33 cellular contexts compared by ENCODE assay signal in genomic region chr4:52366625-52367024, GRCh38.
"Had no signal": no experiment of that assay in that cellular context is flagged by ENCODE, and none has a peak within 500 bp of the region (broad histone marks: within the 10 kb centered on the region; RNA-seq: fewer than 3 reads in every experiment).

No MANE protein-coding gene starts in this region.

- DNase-seq: activated CD4-positive, alpha-beta T cell treated with anti-CD3 and anti-CD28 coated beads for 1 hour; activated CD4-positive, alpha-beta T cell treated with anti-CD3 and anti-CD28 coated beads for 4 hours; activated CD4-positive, alpha-beta T cell treated with anti-CD3 and anti-CD28 coated beads, Interleukin-2, amount 10 ng/mL, durations not matched to agents 7 days and 5 days; activated CD4-positive, alpha-beta T cell treated with anti-CD3 and anti-CD28 coated beads, Interleukin-2, amount 50 U/mL, for 4 hours; activated CD8-positive, alpha-beta memory T cell treated with anti-CD3 and anti-CD28 coated beads for 24 hours; activated CD8-positive, alpha-beta T cell treated with anti-CD3 and anti-CD28 coated beads for 36 hours; activated effector memory CD4-positive, alpha-beta T cell treated with Interleukin-2 at 50 U/mL for 16 hours; activated gamma-delta T cell treated with Interleukin-2 at 50 U/mL for 16 hours; activated naive CD4-positive, alpha-beta T cell treated with anti-CD3 and anti-CD28 coated beads for 36 hours; activated naive CD8-positive, alpha-beta T cell treated with anti-CD3 and anti-CD28 coated beads for 36 hours; activated naive CD8-positive, alpha-beta T cell treated with anti-CD3 and anti-CD28 coated beads, Interleukin-2, amount 50 U/mL, for 24 hours; activated T-cell treated with anti-CD3 and anti-CD28 coated beads, Interleukin-2, amount 50 U/mL, for 4 hours; adrenal gland; amygdala; aorta; body of pancreas; caudate nucleus; cortex of kidney; dermis blood vessel endothelial cell; effector CD4-positive, alpha-beta T cell; effector memory CD8-positive, alpha-beta T cell; esophagus squamous epithelium; foreskin fibroblast; head of caudate nucleus; T-helper 2 cell had no signal

- H3K9me3 Mint-ChIP-seq: activated CD4-positive, alpha-beta T cell treated with anti-CD3 and anti-CD28 coated beads, Interleukin-2, amount 10 ng/mL, durations not matched to agents 7 days and 5 days; activated CD8-positive, alpha-beta T cell treated with anti-CD3 and anti-CD28 coated beads for 36 hours; activated naive CD4-positive, alpha-beta T cell treated with anti-CD3 and anti-CD28 coated beads for 36 hours; activated naive CD4-positive, alpha-beta T cell treated with anti-CD3 and anti-CD28 coated beads, Interleukin-2, amount 50 U/mL, for 24 hours; activated naive CD8-positive, alpha-beta T cell treated with anti-CD3 and anti-CD28 coated beads for 36 hours; activated naive CD8-positive, alpha-beta T cell treated with anti-CD3 and anti-CD28 coated beads, Interleukin-2, amount 50 U/mL, for 24 hours; activated T-cell treated with anti-CD3 and anti-CD28 coated beads, Interleukin-2, amount 50 U/mL, for 4 hours; effector memory CD8-positive, alpha-beta T cell; WTC11 had no signal

- H3K36me3 Mint-ChIP-seq: activated naive CD4-positive, alpha-beta T cell treated with anti-CD3 and anti-CD28 coated beads, Interleukin-2, amount 50 U/mL, for 24 hours; activated naive CD8-positive, alpha-beta T cell treated with anti-CD3 and anti-CD28 coated beads for 36 hours; WTC11 had no signal

- H3K27ac ChIP-seq: adrenal gland, body of pancreas, epithelial cell of prostate, esophagus squamous epithelium, VCaP had no signal

- H3K9me3 ChIP-seq: adrenal gland, body of pancreas, esophagus squamous epithelium had no signal

- FAIRE-seq: colon, endothelial cell of umbilical vein, frontal cortex had no signal

- H3K4me1 ChIP-seq: adrenal gland, body of pancreas, esophagus squamous epithelium had no signal

- H3K4me3 Mint-ChIP-seq: activated CD4-positive, alpha-beta T cell treated with anti-CD3 and anti-CD28 coated beads, Interleukin-2, amount 10 ng/mL, durations not matched to agents 7 days and 5 days; activated CD8-positive, alpha-beta T cell treated with anti-CD3 and anti-CD28 coated beads for 36 hours; activated naive CD4-positive, alpha-beta T cell treated with anti-CD3 and anti-CD28 coated beads for 36 hours; activated naive CD4-positive, alpha-beta T cell treated with anti-CD3 and anti-CD28 coated beads, Interleukin-2, amount 50 U/mL, for 24 hours; activated naive CD8-positive, alpha-beta T cell treated with anti-CD3 and anti-CD28 coated beads for 36 hours; activated naive CD8-positive, alpha-beta T cell treated with anti-CD3 and anti-CD28 coated beads, Interleukin-2, amount 50 U/mL, for 24 hours; activated T-cell treated with anti-CD3 and anti-CD28 coated beads, Interleukin-2, amount 50 U/mL, for 4 hours; activated T-helper 17 cell treated with anti-CD3 and anti-CD28 coated beads, Interleukin-2, amount 50 U/mL, for 72 hours; effector memory CD8-positive, alpha-beta T cell; WTC11 had no signal

- H3K27ac Mint-ChIP-seq: activated CD4-positive, alpha-beta T cell treated with anti-CD3 and anti-CD28 coated beads, Interleukin-2, amount 10 ng/mL, durations not matched to agents 7 days and 5 days; activated CD8-positive, alpha-beta T cell treated with anti-CD3 and anti-CD28 coated beads for 36 hours; activated naive CD4-positive, alpha-beta T cell treated with anti-CD3 and anti-CD28 coated beads for 36 hours; activated naive CD4-positive, alpha-beta T cell treated with anti-CD3 and anti-CD28 coated beads, Interleukin-2, amount 50 U/mL, for 24 hours; activated naive CD8-positive, alpha-beta T cell treated with anti-CD3 and anti-CD28 coated beads for 36 hours; activated naive CD8-positive, alpha-beta T cell treated with anti-CD3 and anti-CD28 coated beads, Interleukin-2, amount 50 U/mL, for 24 hours; activated T-helper 17 cell treated with anti-CD3 and anti-CD28 coated beads, Interleukin-2, amount 50 U/mL, for 72 hours; effector memory CD8-positive, alpha-beta T cell; WTC11 had no signal

- H3K27me3 ChIP-seq: adrenal gland, body of pancreas, esophagus squamous epithelium had no signal

- H3K36me3 ChIP-seq: adrenal gland, esophagus squamous epithelium had no signal

- H3K4me3 ChIP-seq: adrenal gland, body of pancreas, esophagus squamous epithelium had no signal

- H3K4me1 Mint-ChIP-seq: activated CD4-positive, alpha-beta T cell treated with anti-CD3 and anti-CD28 coated beads, Interleukin-2, amount 10 ng/mL, durations not matched to agents 7 days and 5 days; activated naive CD4-positive, alpha-beta T cell treated with anti-CD3 and anti-CD28 coated beads, Interleukin-2, amount 50 U/mL, for 24 hours; activated naive CD8-positive, alpha-beta T cell treated with anti-CD3 and anti-CD28 coated beads for 36 hours; activated naive CD8-positive, alpha-beta T cell treated with anti-CD3 and anti-CD28 coated beads, Interleukin-2, amount 50 U/mL, for 24 hours; activated T-helper 17 cell treated with anti-CD3 and anti-CD28 coated beads, Interleukin-2, amount 50 U/mL, for 72 hours had no signal

- H3K27me3 Mint-ChIP-seq: activated CD4-positive, alpha-beta T cell treated with anti-CD3 and anti-CD28 coated beads, Interleukin-2, amount 10 ng/mL, durations not matched to agents 7 days and 5 days; activated naive CD8-positive, alpha-beta T cell treated with anti-CD3 and anti-CD28 coated beads for 36 hours; activated naive CD8-positive, alpha-beta T cell treated with anti-CD3 and anti-CD28 coated beads, Interleukin-2, amount 50 U/mL, for 24 hours had no signal

- ATAC-seq: activated CD8-positive, alpha-beta T cell treated with anti-CD3 and anti-CD28 coated beads for 36 hours; activated naive CD8-positive, alpha-beta T cell treated with anti-CD3 and anti-CD28 coated beads, Interleukin-2, amount 50 U/mL, for 24 hours; activated T-cell treated with anti-CD3 and anti-CD28 coated beads, Interleukin-2, amount 50 U/mL, for 4 hours; activated T-helper 17 cell treated with anti-CD3 and anti-CD28 coated beads, Interleukin-2, amount 50 U/mL, for 72 hours; body of pancreas; effector memory CD8-positive, alpha-beta T cell; WTC11 had no signal
